20 cellular contexts compared by ENCODE assay signal in the genomic region with DNA sequence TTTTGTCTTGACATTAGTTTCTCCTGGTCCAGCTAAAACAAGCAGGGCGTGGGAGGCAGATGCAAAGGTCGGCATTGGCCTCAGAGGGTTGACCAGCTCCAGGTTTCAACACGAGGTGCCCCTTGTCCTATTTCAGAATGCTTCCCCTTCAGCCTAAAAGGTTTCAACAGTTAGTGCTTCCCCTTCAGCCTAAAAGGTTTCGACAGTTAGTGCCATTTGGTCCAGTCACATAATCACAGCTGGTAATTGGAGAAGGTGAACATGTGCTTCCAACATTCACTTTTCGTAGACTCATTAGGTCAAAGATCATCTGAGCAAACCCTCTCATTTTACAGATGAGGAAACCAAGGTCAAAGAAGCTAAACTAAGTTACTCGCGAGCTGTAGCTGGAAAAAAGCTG.
A peak's percentile ranks its signal among the peaks of the same experiment; 100 is the strongest.
DNase-seq lines count a peak whose midpoint lies in the region; ATAC-seq and TF ChIP-seq lines count a peak whose summit lies in the region.
"Had no signal": no experiment of that assay in that cellular context is flagged by ENCODE, and none has a peak within 500 bp of the region (broad histone marks: within the 10 kb centered on the region; RNA-seq: fewer than 3 reads in every experiment).

No MANE protein-coding gene starts in this region.

- H3K27ac ChIP-seq in right lobe of liver (peak overlapping the region in 1 of 3 donors; percentile 21), subcutaneous abdominal adipose tissue (ENCODE audit: low read depth, low read length) (peak overlapping the region; percentile 69)
- H3K27ac ChIP-seq: cardiac muscle cell, testis had no signal

- intact Hi-C loops in right lobe of liver (cut with DNase I), result no loop called here

- TF ChIP-seq CTCF in right lobe of liver (IDR thresholded peaks at IDR 0.05), result no peak

- H3K36me3 ChIP-seq in right lobe of liver (no peaks in the 10 kb centered on the region), subcutaneous abdominal adipose tissue (ENCODE audit: control insufficient read depth in 5 of 5, insufficient read depth in 5 of 5, low read length in 5 of 5) (no peaks in the 10 kb centered on the region)
- H3K36me3 ChIP-seq: cardiac muscle cell, spleen had no signal

- H3K27me3 ChIP-seq in right lobe of liver (no peaks in the 10 kb centered on the region), subcutaneous abdominal adipose tissue (ENCODE audit: control insufficient read depth in 5 of 5, insufficient read depth in 4 of 5, low read length in 5 of 5) (no peaks in the 10 kb centered on the region)
- H3K27me3 ChIP-seq: cardiac muscle cell, spleen, testis had no signal

- peak; percentile 27 for DNase-seq in MV-4-11 (lab: John Stamatoyannopoulos, UW)
- DNase-seq in SKM-1 treated with dmso at 0.1 percent for 144 hours (lab: John Stamatoyannopoulos, UW; ENCODE audit: unreplicated experiment), result peak; percentile 80
- peak in 1 of 3 donors; percentile 64 for DNase-seq in right lobe of liver
- DNase-seq in dermis blood vessel endothelial cell, result no peak
- no peak for DNase-seq in OCI-M1 (lab: John Stamatoyannopoulos, UW)
- DNase-seq: activated CD4-positive, alpha-beta T cell treated with anti-CD3 and anti-CD28 coated beads, Interleukin-2, amount 50 U/mL, for 1 hour; CD4-positive, alpha-beta memory T cell; DMS53; GDM1; KG1; mesendoderm; NCI-H1694; NCI-H524 treated with DMSO at 0.1 percent for 48 hours; spleen; stimulated activated CD4-positive, alpha-beta T cell treated with anti-CD3 and anti-CD28 coated beads, Interleukin-2, amount 100 ng/mL, for 48 hours; stimulated activated naive CD4-positive, alpha-beta T cell; testis had no signal

- TF ChIP-seq POLR2A in right lobe of liver (IDR thresholded peaks at IDR 0.05), result no peak

- peaks cover 0 to 2% (median 0%) of the 10 kb centered on the region in 4 donors for H3K4me1 ChIP-seq in right lobe of liver
- H3K4me1 ChIP-seq in subcutaneous abdominal adipose tissue (ENCODE audit: control insufficient read depth in 5 of 5, insufficient read depth in 5 of 5, low read length in 5 of 5), result peaks cover 3 to 36% (median 18%) of the 10 kb centered on the region in 5 donors
- H3K4me1 ChIP-seq: testis had no signal

- H3K9me3 ChIP-seq in right lobe of liver, result no peaks in the 10 kb centered on the region
- H3K9me3 ChIP-seq in subcutaneous abdominal adipose tissue (ENCODE audit: control insufficient read depth in 5 of 5, low read length in 5 of 5), result no peaks in the 10 kb centered on the region
- H3K9me3 ChIP-seq: spleen, testis had no signal

- WGBS in right lobe of liver (ENCODE audit: insufficient coverage, low coverage, low lambda C conversion rate, missing lambda C conversion rate), result 32% methylated on average over 7 of the region's 7 CpGs

- ATAC-seq in right lobe of liver (peak; percentile 44 to 95 (median 58)), GM18517 (IDR thresholded peaks at IDR 0.05; ENCODE audit: unreplicated experiment) (no peak)

- H3K4me3 ChIP-seq in right lobe of liver (no peak overlapping the region), subcutaneous abdominal adipose tissue (ENCODE audit: low read depth in 1 of 5, low read length in 5 of 5) (no peak overlapping the region)
- H3K4me3 ChIP-seq: cardiac muscle cell, spleen, testis had no signal

- H3K9ac ChIP-seq in subcutaneous abdominal adipose tissue (ENCODE audit: low read length in 5 of 5), result no peak overlapping the region

Comparison
In these comparisons a context has a peak if more than half of its experiments do, and no peak if none do; other contexts are left out.
1. DNase-seq: peak in MV-4-11 (single experiment) and SKM-1 treated with dmso at 0.1 percent for 144 hours (single experiment); none in dermis blood vessel endothelial cell (single experiment) and OCI-M1 (single experiment).